Comparison of ENCODE assay signal across 9 cellular contexts in the genomic region with DNA sequence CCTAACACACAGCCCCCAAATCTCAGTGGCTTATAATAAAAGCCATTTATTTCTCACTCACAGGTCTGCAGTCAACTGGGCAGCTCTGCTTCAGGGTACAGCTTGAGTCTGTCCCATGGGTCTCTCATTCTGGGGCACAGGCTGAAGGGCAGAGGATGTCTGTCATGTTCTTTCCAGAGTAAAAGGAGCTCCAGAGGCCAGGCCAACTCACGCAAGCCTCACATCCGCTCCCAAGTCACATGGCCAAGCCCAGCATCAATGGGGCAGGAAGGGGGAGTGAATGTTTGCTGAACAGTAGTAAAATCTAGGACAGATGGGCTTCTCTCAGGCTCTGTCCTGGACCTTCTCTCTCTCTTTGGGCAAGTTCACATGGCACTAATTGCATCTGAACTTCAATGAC. TPM values are rescaled to one million over a fixed set of nuclear protein-coding genes. Genes with fewer than 3 reads are reported as not detected.
DNase-seq lines count a peak whose midpoint lies in the region; ATAC-seq lines count a peak whose summit lies in the region.
"Had no signal": no experiment of that assay in that cellular context is flagged by ENCODE, and none has a peak within 500 bp of the region (broad histone marks: within the 10 kb centered on the region; RNA-seq: fewer than 3 reads in every experiment).

No MANE protein-coding gene starts in this region.

- no peak overlapping the region for H3K27ac ChIP-seq in caudate nucleus (ENCODE audit: low read depth, low read length)

- intact Hi-C loops in posterior vena cava (cut with DNase I) = no loop called here

- peak; percentile 65 for DNase-seq in AG08396 (ENCODE audit: low spot score)
- peak; percentile 25 to 41 for DNase-seq in Kasumi-1 (lab: John Stamatoyannopoulos, UW)
- peak in 35 of 61 donors; percentile 1 to 58 (median 18) for DNase-seq in caudate nucleus (lab: John Stamatoyannopoulos, UW)
- DNase-seq in lung microvascular endothelial cell (ENCODE audit: low read depth in 2 of 2) = peak; percentile 87 to 92
- no peak for DNase-seq in HuH-7.5 (ENCODE audit: low spot score)
- no peak for DNase-seq in NCI-H2196 (lab: John Stamatoyannopoulos, UW; ENCODE audit: unreplicated experiment)
- DNase-seq in posterior vena cava (ENCODE audit: low spot score) = no peak
- DNase-seq: Karpas-422 had no signal

- no peak for ATAC-seq in HG03095 (IDR thresholded peaks at IDR 0.05; ENCODE audit: unreplicated experiment)

RNA-seq across cellular contexts. Expression of gene SSBP3, which starts 7.1 kb away (rescaled TPM):
- total RNA-seq in lung microvascular endothelial cell (8.1 and 10.3 TPM in 2 replicates), posterior vena cava (10 to 100 TPM; 41.8 to 56.1 TPM)

Comparison
In these comparisons a context has a peak if more than half of its experiments do, and no peak if none do; other contexts are left out.
1. DNase-seq: peak in AG08396 (single experiment), Kasumi-1 (2 of 2), caudate nucleus (35 of 61) and lung microvascular endothelial cell (2 of 2); none in HuH-7.5 (single experiment), NCI-H2196 (single experiment) and posterior vena cava (single experiment).